ENCODE assay signal across 21 cellular contexts in genomic region chr17:77748436-77748835, GRCh38.
"Had no signal": no experiment of that assay in that cellular context is flagged by ENCODE, and none has a peak within 500 bp of the region (broad histone marks: within the 10 kb centered on the region; RNA-seq: fewer than 3 reads in every experiment).

No MANE protein-coding gene starts in this region.

- DNase-seq: activated CD4-positive, alpha-beta T cell treated with anti-CD3 and anti-CD28 coated beads for 4 hours; activated CD4-positive, alpha-beta T cell treated with anti-CD3 and anti-CD28 coated beads, Interleukin-2, amount 50 U/mL, for 4 hours; activated CD8-positive, alpha-beta memory T cell treated with anti-CD3 and anti-CD28 coated beads, Interleukin-2, amount 50 U/mL, for 48 hours; activated CD8-positive, alpha-beta T cell treated with anti-CD3 and anti-CD28 coated beads, Interleukin-2, amount 10 ng/mL, durations not matched to agents 7 days and 5 days; activated gamma-delta T cell; activated naive CD4-positive, alpha-beta T cell treated with anti-CD3 and anti-CD28 coated beads for 36 hours; activated T-cell treated with anti-CD3 and anti-CD28 coated beads, Interleukin-2, amount 50 U/mL, for 24 hours; brain microvascular endothelial cell; MV-4-11; NCI-H1092 treated with DMSO at 0.1 percent for 48 hours; NCI-H1417 treated with DMSO at 0.1 percent for 48 hours; NCI-H1694; NCI-H2029 treated with DMSO at 0.1 percent for 48 hours; NCI-H446; NCI-H524; SHP77 treated with DMSO at 0.1 percent for 48 hours had no signal

- H3K4me2 ChIP-seq: KMS-11 had no signal

- H3K9me3 ChIP-seq: Peyer's patch had no signal

- H3K9ac ChIP-seq: KMS-11 had no signal

- H3K27me3 ChIP-seq: cardiac muscle cell, Peyer's patch had no signal

- H3K27ac ChIP-seq: brain microvascular endothelial cell, cardiac muscle cell, KMS-11, Peyer's patch, RWPE1 had no signal

- H3K4me1 ChIP-seq: Peyer's patch had no signal

- H3K36me3 ChIP-seq: brain microvascular endothelial cell, cardiac muscle cell, Peyer's patch had no signal

- H3K4me3 ChIP-seq: cardiac muscle cell, Peyer's patch had no signal

- ATAC-seq: activated CD4-positive, CD25-positive, alpha-beta regulatory T cell treated with anti-CD3 and anti-CD28 coated beads, Interleukin-2, amount 50 U/mL, for 24 hours; activated CD8-positive, alpha-beta T cell treated with anti-CD3 and anti-CD28 coated beads, Interleukin-2, amount 10 ng/mL, durations not matched to agents 7 days and 5 days had no signal
